8 cellular contexts compared by ENCODE assay signal in genomic region chr12:107092669-107093546, GRCh38. TPM values are rescaled to one million over a fixed set of nuclear protein-coding genes. Genes with fewer than 3 reads are reported as not detected.
DNase-seq lines count a peak whose midpoint lies in the region; ATAC-seq and TF ChIP-seq lines count a peak whose summit lies in the region.

No MANE protein-coding gene starts in this region.

- H3K4me1 ChIP-seq in NT2/D1 (ENCODE audit: insufficient read depth, insufficient read length) (no peaks in the 10 kb centered on the region), cardiac muscle cell (ENCODE audit: low read depth) (peaks cover 6% of the 10 kb centered on the region), upper lobe of right lung (peaks cover 20% of the 10 kb centered on the region)

- peak overlapping the region; percentile 88 for H3K9ac ChIP-seq in NT2/D1 (ENCODE audit: insufficient read length, low read depth)

- intact Hi-C loops in upper lobe of right lung (cut with DNase I) = no loop called here

- H3K27me3 ChIP-seq in NT2/D1 (ENCODE audit: insufficient read depth, insufficient read length) = no peaks in the 10 kb centered on the region
- no peaks in the 10 kb centered on the region for H3K27me3 ChIP-seq in cardiac muscle cell
- no peaks in the 10 kb centered on the region for H3K27me3 ChIP-seq in upper lobe of right lung

- peak; percentile 34 for ATAC-seq in HG02970 (IDR thresholded peaks at IDR 0.05; ENCODE audit: low FRiP score, unreplicated experiment)
- peak; percentile 40 for ATAC-seq in upper lobe of right lung

- peak; percentile 59 for DNase-seq in NCI-H2227 (lab: John Stamatoyannopoulos, UW; ENCODE audit: unreplicated experiment)
- no peak for DNase-seq in NCI-H2227 treated with DMSO at 0.1 percent for 48 hours (lab: John Stamatoyannopoulos, UW)
- DNase-seq in NT2/D1 (ENCODE audit: low read depth, low spot score) = no peak
- peak; percentile 91 for DNase-seq in activated effector memory CD4-positive, alpha-beta T cell treated with anti-CD3 and anti-CD28 coated beads, Interleukin-2, amount 50 U/mL, for 16 hours
- DNase-seq in cardiac muscle cell (ENCODE audit: low read depth in 1 of 2, low spot score in 1 of 2) = peak in 1 of 2 donors; percentile 61
- DNase-seq in pons (ENCODE audit: low spot score) = peak; percentile 17
- DNase-seq in upper lobe of right lung = peak; percentile 82

- H3K27ac ChIP-seq in cardiac muscle cell (peak overlapping the region; percentile 99), upper lobe of right lung (peak overlapping the region; percentile 96)

- H3K4me3 ChIP-seq in NT2/D1 (ENCODE audit: insufficient read length, low read depth) (peak overlapping the region; percentile 95), cardiac muscle cell (peak overlapping the region; percentile 84), upper lobe of right lung (peak overlapping the region; percentile 83)

- H3K36me3 ChIP-seq in NT2/D1 (ENCODE audit: insufficient read depth, insufficient read length, low read length) = no peaks in the 10 kb centered on the region
- H3K36me3 ChIP-seq in cardiac muscle cell = no peaks in the 10 kb centered on the region
- no peaks in the 10 kb centered on the region for H3K36me3 ChIP-seq in upper lobe of right lung

- TF ChIP-seq CTCF in cardiac muscle cell (IDR thresholded peaks at IDR 0.05; ENCODE audit: low read depth, low read length) = peak; percentile 3
- no peak for TF ChIP-seq CTCF in upper lobe of right lung (IDR thresholded peaks at IDR 0.05)

- peaks cover 39% of the 10 kb centered on the region; the same call in 1 of the 2 replicates for H3K9me3 ChIP-seq in NT2/D1 (ENCODE audit: insufficient read depth, low read length)
- no peaks in the 10 kb centered on the region for H3K9me3 ChIP-seq in cardiac muscle cell (ENCODE audit: low read depth)
- no peaks in the 10 kb centered on the region for H3K9me3 ChIP-seq in upper lobe of right lung

RNA-seq across cellular contexts. Expression of gene CRY1, which starts 0.4 kb away (rescaled TPM):
- 36.5 and 55.1 TPM in 2 replicates for total RNA-seq in cardiac muscle cell
- 23.3 and 31.9 TPM in 2 replicates for polyA plus RNA-seq in cardiac muscle cell
- total RNA-seq in upper lobe of right lung = 16.9 TPM

Comparison
In these comparisons a context has a peak if more than half of its experiments do, and no peak if none do; other contexts are left out.
1. DNase-seq: peak in NCI-H2227 (single experiment), activated effector memory CD4-positive, alpha-beta T cell treated with anti-CD3 and anti-CD28 coated beads, Interleukin-2, amount 50 U/mL, for 16 hours (single experiment), pons (single experiment) and upper lobe of right lung (single experiment); none in NCI-H2227 treated with DMSO at 0.1 percent for 48 hours (single experiment) and NT2/D1 (single experiment).
2. Peak in every context shown above with its lines, with median percentiles within 50 percentile points of each other: H3K4me3 ChIP-seq.